In the genomic region with DNA sequence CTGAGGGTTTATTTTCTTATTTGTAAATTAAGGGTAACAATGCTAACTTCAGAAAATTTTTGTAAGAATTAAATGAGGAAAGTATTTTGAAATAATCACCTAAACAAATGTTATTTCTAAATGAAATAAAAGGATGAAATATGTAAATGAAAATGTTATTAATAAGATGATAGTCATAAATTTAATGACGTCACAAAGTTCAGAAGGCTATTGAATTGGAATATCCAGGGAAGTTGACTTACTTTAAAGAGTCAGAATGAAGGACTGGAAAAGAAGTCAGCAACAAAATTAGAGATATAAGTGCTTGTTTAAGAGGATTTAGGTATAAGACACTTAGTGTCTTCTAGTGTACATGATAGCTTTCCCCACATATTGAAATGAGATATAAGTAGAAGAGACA, we compare ENCODE assay signal across 2 cellular contexts.
TF ChIP-seq lines count a peak whose summit lies in the region.

No MANE protein-coding gene starts in this region.

TF ChIP-seq in HepG2, 621 proteins besides CTCF, POLR2A, EP300 and RAD21:
- TF ChIP-seq ATF7 (IDR thresholded peaks at IDR 0.05) (peak; percentile 94), ATF7 (CRISPR knock-in tag; IDR thresholded peaks at IDR 0.05) (no peak), CREB1 (IDR thresholded peaks at IDR 0.05) (peak; percentile 95), CREB1 (CRISPR knock-in tag; IDR thresholded peaks at IDR 0.05) (no peak), ZNF121 (CRISPR knock-in tag; IDR thresholded peaks at IDR 0.05) (no peak)
- TF ChIP-seq, protein P1, sequence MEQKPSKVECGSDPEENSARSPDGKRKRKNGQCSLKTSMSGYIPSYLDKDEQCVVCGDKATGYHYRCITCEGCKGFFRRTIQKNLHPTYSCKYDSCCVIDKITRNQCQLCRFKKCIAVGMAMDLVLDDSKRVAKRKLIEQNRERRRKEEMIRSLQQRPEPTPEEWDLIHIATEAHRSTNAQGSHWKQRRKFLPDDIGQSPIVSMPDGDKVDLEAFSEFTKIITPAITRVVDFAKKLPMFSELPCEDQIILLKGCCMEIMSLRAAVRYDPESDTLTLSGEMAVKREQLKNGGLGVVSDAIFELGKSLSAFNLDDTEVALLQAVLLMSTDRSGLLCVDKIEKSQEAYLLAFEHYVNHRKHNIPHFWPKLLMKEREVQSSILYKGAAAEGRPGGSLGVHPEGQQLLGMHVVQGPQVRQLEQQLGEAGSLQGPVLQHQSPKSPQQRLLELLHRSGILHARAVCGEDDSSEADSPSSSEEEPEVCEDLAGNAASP (CRISPR knock-in tag; IDR thresholded peaks at IDR 0.05; ENCODE audit: borderline replicate concordance): no peak

TF ChIP-seq in GM12878, 131 proteins besides CTCF, POLR2A, EP300 and RAD21 (continued from another document):
- TF ChIP-seq TCF12 (IDR thresholded peaks at IDR 0.05; ENCODE audit: low read depth, low read length) (no peak), SMC3 (IDR thresholded peaks at IDR 0.05; ENCODE audit: borderline replicate concordance, low read length) (no peak), BHLHE40 (IDR thresholded peaks at IDR 0.05; ENCODE audit: borderline replicate concordance in 1 of 2, low read depth in 2 of 2, low read length in 1 of 2) (no peak), ATF7 (IDR thresholded peaks at IDR 0.05; ENCODE audit: low read depth) (peak; percentile 47; the same call in 1 of the 2 replicates)
- TF ChIP-seq, protein P2, sequence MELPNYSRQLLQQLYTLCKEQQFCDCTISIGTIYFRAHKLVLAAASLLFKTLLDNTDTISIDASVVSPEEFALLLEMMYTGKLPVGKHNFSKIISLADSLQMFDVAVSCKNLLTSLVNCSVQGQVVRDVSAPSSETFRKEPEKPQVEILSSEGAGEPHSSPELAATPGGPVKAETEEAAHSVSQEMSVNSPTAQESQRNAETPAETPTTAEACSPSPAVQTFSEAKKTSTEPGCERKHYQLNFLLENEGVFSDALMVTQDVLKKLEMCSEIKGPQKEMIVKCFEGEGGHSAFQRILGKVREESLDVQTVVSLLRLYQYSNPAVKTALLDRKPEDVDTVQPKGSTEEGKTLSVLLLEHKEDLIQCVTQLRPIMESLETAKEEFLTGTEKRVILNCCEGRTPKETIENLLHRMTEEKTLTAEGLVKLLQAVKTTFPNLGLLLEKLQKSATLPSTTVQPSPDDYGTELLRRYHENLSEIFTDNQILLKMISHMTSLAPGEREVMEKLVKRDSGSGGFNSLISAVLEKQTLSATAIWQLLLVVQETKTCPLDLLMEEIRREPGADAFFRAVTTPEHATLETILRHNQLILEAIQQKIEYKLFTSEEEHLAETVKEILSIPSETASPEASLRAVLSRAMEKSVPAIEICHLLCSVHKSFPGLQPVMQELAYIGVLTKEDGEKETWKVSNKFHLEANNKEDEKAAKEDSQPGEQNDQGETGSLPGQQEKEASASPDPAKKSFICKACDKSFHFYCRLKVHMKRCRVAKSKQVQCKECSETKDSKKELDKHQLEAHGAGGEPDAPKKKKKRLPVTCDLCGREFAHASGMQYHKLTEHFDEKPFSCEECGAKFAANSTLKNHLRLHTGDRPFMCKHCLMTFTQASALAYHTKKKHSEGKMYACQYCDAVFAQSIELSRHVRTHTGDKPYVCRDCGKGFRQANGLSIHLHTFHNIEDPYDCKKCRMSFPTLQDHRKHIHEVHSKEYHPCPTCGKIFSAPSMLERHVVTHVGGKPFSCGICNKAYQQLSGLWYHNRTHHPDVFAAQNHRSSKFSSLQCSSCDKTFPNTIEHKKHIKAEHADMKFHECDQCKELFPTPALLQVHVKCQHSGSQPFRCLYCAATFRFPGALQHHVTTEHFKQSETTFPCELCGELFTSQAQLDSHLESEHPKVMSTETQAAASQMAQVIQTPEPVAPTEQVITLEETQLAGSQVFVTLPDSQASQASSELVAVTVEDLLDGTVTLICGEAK (IDR thresholded peaks at IDR 0.05; ENCODE audit: borderline replicate concordance): no peak
TF ChIP-seq in GM12878: peak in this region for 1.
